ENCODE assay signal across 14 cellular contexts in genomic region chr22:20215742-20216141, GRCh38.
"Had no signal": no experiment of that assay in that cellular context is flagged by ENCODE, and none has a peak within 500 bp of the region (broad histone marks: within the 10 kb centered on the region; RNA-seq: fewer than 3 reads in every experiment).

No MANE protein-coding gene starts in this region.

- ATAC-seq: esophagus mucosa had no signal

- H3K27ac Mint-ChIP-seq: neural progenitor cell had no signal

- H3K4me1 ChIP-seq: adrenal gland, neural progenitor cell had no signal

- H3K27me3 ChIP-seq: adrenal gland, neural progenitor cell, transverse colon had no signal

- H3K4me3 Mint-ChIP-seq: neural progenitor cell had no signal

- H3K36me3 ChIP-seq: adrenal gland, neural progenitor cell, transverse colon had no signal

- H3K36me3 Mint-ChIP-seq: neural progenitor cell had no signal

- H3K9me3 ChIP-seq: adrenal gland, transverse colon had no signal

- H3K9me3 Mint-ChIP-seq: neural progenitor cell had no signal

- H3K4me3 ChIP-seq: adrenal gland, neural progenitor cell, transverse colon had no signal

- H3K27ac ChIP-seq: adrenal gland, neural progenitor cell, parathyroid adenoma, transverse colon had no signal

- DNase-seq: activated naive CD4-positive, alpha-beta T cell treated with anti-CD3 and anti-CD28 coated beads, Interleukin-2, amount 50 U/mL, for 16 hours; activated T-cell treated with anti-CD3 and anti-CD28 coated beads, Interleukin-2, amount 50 U/mL, for 1 hour; adrenal gland; cerebellar nuclear complex; hippocampal formation; kidney glomerular epithelial cell; retina; stimulated activated CD4-positive, alpha-beta T cell treated with anti-CD3 and anti-CD28 coated beads, Interleukin-15, amount 100 ng/mL, for 24 hours; stimulated activated CD4-positive, alpha-beta T cell treated with anti-CD3 and anti-CD28 coated beads, Interleukin-4, amount 100 ng/mL, for 4 hours; T-helper 2 cell; transverse colon had no signal
